Comparison of ENCODE assay signal across 8 cellular contexts in genomic region chr1:54052934-54053744, GRCh38. TPM values are rescaled to one million over a fixed set of nuclear protein-coding genes. Genes with fewer than 3 reads are reported as not detected.
DNase-seq lines count a peak whose midpoint lies in the region; ATAC-seq and TF ChIP-seq lines count a peak whose summit lies in the region.

Gene TCEANC2, plus strand, starts transcription at chr1:54053608. Its CDS starts 815 bp downstream, at chr1:54054423.
Gene TMEM59, minus strand, starts transcription at chr1:54053204. Its CDS starts 16 bp downstream, at chr1:54053188.

- peak within 1 kb of the TSS; percentile 63 for H3K4me3 ChIP-seq in kidney epithelial cell (ENCODE audit: low read depth, low read length)

- H3K27ac Mint-ChIP-seq in chondrocyte (ENCODE audit: unreplicated experiment), result no peak within 1 kb of the TSS

- no peaks in the 10 kb centered on the region for H3K9me3 Mint-ChIP-seq in chondrocyte (ENCODE audit: low read depth)

- H3K27me3 ChIP-seq in kidney epithelial cell (ENCODE audit: control insufficient read depth, insufficient read depth, low read length), result no peaks in the 10 kb centered on the region

- H3K36me3 Mint-ChIP-seq in chondrocyte (ENCODE audit: low read depth), result no peaks in the 10 kb centered on the region

- H3K4me1 Mint-ChIP-seq in chondrocyte (ENCODE audit: low read depth), result peaks cover 7% of the 10 kb centered on the region

- peak; percentile 75 for TF ChIP-seq POLR2A in GM19193 (IDR thresholded peaks at IDR 0.05; ENCODE audit: extremely low read depth, insufficient read depth, insufficient read length)

- peak; percentile 99 for DNase-seq in Ammon's horn (ENCODE audit: low spot score)
- peak; percentile 98 for DNase-seq in NCI-H510A (lab: John Stamatoyannopoulos, UW)
- peak; percentile 95 for DNase-seq in activated CD4-positive, alpha-beta T cell treated with anti-CD3 and anti-CD28 coated beads for 1 hour
- peak; percentile 99 for DNase-seq in chondrocyte (ENCODE audit: low spot score)
- peak; percentile 97 for DNase-seq in kidney epithelial cell (ENCODE audit: low read depth)
- DNase-seq in stimulated activated CD4-positive, alpha-beta T cell treated with anti-CD3 and anti-CD28 coated beads, Interleukin-15, amount 100 ng/mL, for 48 hours (ENCODE audit: low read depth in 2 of 2), result peak; percentile 94 to 98

- no peak within 1 kb of the TSS for H3K4me3 Mint-ChIP-seq in chondrocyte (ENCODE audit: unreplicated experiment)

- no peaks in the 10 kb centered on the region for H3K36me3 ChIP-seq in kidney epithelial cell (ENCODE audit: control insufficient read depth, insufficient read depth, low read length)

- ATAC-seq in HG03432 (IDR thresholded peaks at IDR 0.05; ENCODE audit: unreplicated experiment), result peak; percentile 93

- H3K27me3 Mint-ChIP-seq in chondrocyte (ENCODE audit: low read depth), result no peaks in the 10 kb centered on the region

- no peak for TF ChIP-seq CTCF in chondrocyte (IDR thresholded peaks at IDR 0.05)
- no peak for TF ChIP-seq CTCF in kidney epithelial cell (IDR thresholded peaks at IDR 0.05; ENCODE audit: insufficient read depth, low read length, poor library complexity, severe bottlenecking)

RNA-seq across cellular contexts. Expression of gene TCEANC2, which starts in this region (rescaled TPM):
- total RNA-seq in chondrocyte (3.6 to 4.8 TPM (median 3.9 TPM) in 3 replicates), kidney epithelial cell (2.5 and 3.6 TPM in 2 replicates)

RNA-seq across cellular contexts. Expression of gene TMEM59, which starts in this region (rescaled TPM):
- total RNA-seq in chondrocyte (294 to 335 TPM (median 301 TPM) in 3 replicates), kidney epithelial cell (126 and 138 TPM in 2 replicates)

Comparison
In these comparisons a context has a peak if more than half of its experiments do, and no peak if none do; other contexts are left out.
1. Peak in every context shown above with its lines: DNase-seq, ATAC-seq and H3K4me3 ChIP-seq.